8 cellular contexts compared by ENCODE assay signal in the genomic region with DNA sequence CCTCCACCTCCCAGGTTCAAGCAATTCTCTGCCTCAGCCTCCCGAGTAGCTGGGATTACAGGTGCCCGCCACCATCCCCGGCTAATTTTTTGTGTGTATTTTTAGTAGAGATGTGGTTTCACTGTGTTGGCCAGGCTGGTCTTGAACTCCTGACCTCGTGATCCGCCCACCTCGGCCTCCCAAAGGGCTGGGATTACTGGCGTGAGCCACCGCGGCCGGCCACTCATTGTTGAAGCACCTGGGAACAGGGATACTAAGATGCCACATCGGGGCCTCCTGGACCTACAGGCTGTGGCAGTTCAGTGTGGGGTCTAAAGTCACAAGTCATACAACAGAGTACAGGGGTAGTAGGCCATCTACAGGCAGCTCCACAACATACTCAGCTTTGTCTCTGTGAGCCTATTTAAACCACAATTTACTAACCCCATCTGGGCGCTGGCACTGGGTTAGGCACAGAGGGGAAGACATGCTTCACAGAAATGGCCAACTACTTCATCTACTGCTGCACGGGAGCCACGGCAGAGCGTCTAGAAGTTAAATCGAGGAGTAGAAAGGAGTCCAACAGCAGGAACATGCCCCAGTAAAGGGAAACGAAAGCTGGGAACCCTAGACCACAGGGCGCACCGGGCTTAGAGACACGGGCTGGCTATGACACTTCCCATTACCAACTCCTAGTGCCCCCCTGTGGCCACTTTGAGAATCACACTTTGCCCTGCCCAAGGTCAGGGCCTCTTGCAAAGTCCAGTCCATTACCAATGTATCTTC. TPM values are rescaled to one million over a fixed set of nuclear protein-coding genes. Genes with fewer than 3 reads are reported as not detected.
DNase-seq lines count a peak whose midpoint lies in the region; ATAC-seq and TF ChIP-seq lines count a peak whose summit lies in the region.

No MANE protein-coding gene starts in this region.

- TF ChIP-seq RAD21 in liver (IDR thresholded peaks at IDR 0.05), result peak; percentile 89 to 90

- H3K27me3 ChIP-seq in liver (ENCODE audit: control insufficient read depth in 4 of 4, insufficient read depth in 4 of 4, low read length in 3 of 4), result no peaks in the 10 kb centered on the region

- peaks cover 2 to 10% (median 6%) of the 10 kb centered on the region in 4 donors for H3K36me3 ChIP-seq in liver (ENCODE audit: control insufficient read depth in 4 of 4, insufficient read depth in 3 of 4, low read depth in 1 of 4, low read length in 3 of 4)

- peak overlapping the region; percentile 96 to 100 for H3K27ac ChIP-seq in coronary artery
- peak overlapping the region; percentile 69 to 93 for H3K27ac ChIP-seq in liver (ENCODE audit: low read depth in 1 of 2, low read length in 2 of 2)

- no peaks in the 10 kb centered on the region for H3K9me3 ChIP-seq in liver (ENCODE audit: control insufficient read depth in 4 of 4, low read length in 3 of 4)

- ATAC-seq in GM21737 (IDR thresholded peaks at IDR 0.05; ENCODE audit: unreplicated experiment) (peak; percentile 17), HG03039 (IDR thresholded peaks at IDR 0.05; ENCODE audit: unreplicated experiment) (no peak)

- peaks cover 6 to 56% (median 34%) of the 10 kb centered on the region in 4 donors for H3K4me1 ChIP-seq in liver (ENCODE audit: control insufficient read depth in 4 of 4, insufficient read depth in 4 of 4, low read length in 3 of 4)

- peak; percentile 87 for TF ChIP-seq CTCF in coronary artery (IDR thresholded peaks at IDR 0.05)
- TF ChIP-seq CTCF in liver (IDR thresholded peaks at IDR 0.05; ENCODE audit: low read depth, low read length, missing input control), result peak; percentile 98

- WGBS in liver, result 33% methylated on average over 20 of the region's 20 CpGs

- peak overlapping the region in 1 of 2 donors; percentile 29 for H3K9ac ChIP-seq in liver (ENCODE audit: low read depth in 1 of 2, low read length in 2 of 2)

- DNase-seq in AG08396 (ENCODE audit: low spot score) (peak; percentile 89), NCI-H526 (lab: John Stamatoyannopoulos, UW) (peak; percentile 61 to 83), coronary artery (ENCODE audit: low spot score) (peak; percentile 93)
- DNase-seq in activated CD4-positive, alpha-beta T cell treated with anti-CD3 and anti-CD28 coated beads for 48 hours, result peak; percentile 93
- peak; percentile 91 for DNase-seq in stimulated activated CD4-positive, alpha-beta T cell treated with anti-CD3 and anti-CD28 coated beads, Interleukin-4, amount 100 ng/mL, for 24 hours

- H3K4me3 ChIP-seq in coronary artery (peak overlapping the region; percentile 52), liver (ENCODE audit: low read depth in 1 of 3, low read length in 3 of 3) (no peak overlapping the region)

TF ChIP-seq in liver, 16 proteins besides CTCF, POLR2A, EP300 and RAD21:
- TF ChIP-seq YY1 (IDR thresholded peaks at IDR 0.05) (peak; percentile 61), HNF4G (IDR thresholded peaks at IDR 0.05) (peak; percentile 76), GABPA (IDR thresholded peaks at IDR 0.05 in 1 of 2, conservative IDR thresholded peaks at IDR 0.05 in 1 of 2) (no peak), SP1 (IDR thresholded peaks at IDR 0.05) (peak; percentile 78), RXRA (IDR thresholded peaks at IDR 0.05) (peak; percentile 77 to 87), NR2F2 (IDR thresholded peaks at IDR 0.05) (peak; percentile 93), FOXA1 (IDR thresholded peaks at IDR 0.05) (no peak), HNF4A (conservative IDR thresholded peaks at IDR 0.05) (peak; percentile 82 to 94), EGR1 (IDR thresholded peaks at IDR 0.05; ENCODE audit: low read depth in 2 of 2) (no peak), REST (IDR thresholded peaks at IDR 0.05) (no peak), ZBTB33 (IDR thresholded peaks at IDR 0.05) (no peak), FOXA2 (IDR thresholded peaks at IDR 0.05) (no peak), MAX (IDR thresholded peaks at IDR 0.05) (peak; percentile 32), JUND (IDR thresholded peaks at IDR 0.05) (peak in 1 of 2 donors; percentile 23), TAF1 (conservative IDR thresholded peaks at IDR 0.05) (peak; percentile 35)
- TF ChIP-seq, protein P1, sequence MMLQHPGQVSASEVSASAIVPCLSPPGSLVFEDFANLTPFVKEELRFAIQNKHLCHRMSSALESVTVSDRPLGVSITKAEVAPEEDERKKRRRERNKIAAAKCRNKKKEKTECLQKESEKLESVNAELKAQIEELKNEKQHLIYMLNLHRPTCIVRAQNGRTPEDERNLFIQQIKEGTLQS (IDR thresholded peaks at IDR 0.05), result no peak

RNA-seq across cellular contexts. Expression of gene VAMP2, which starts 4.3 kb away (rescaled TPM):
- total RNA-seq in liver, result 1 to 10 TPM; 4.2 to 9.0 TPM
- polyA plus RNA-seq in liver, result 10 to 100 TPM; 11.4 to 25.9 TPM

RNA-seq across cellular contexts. Expression of gene PER1, which starts 6.2 kb away (rescaled TPM):
- total RNA-seq in liver, result 10 to 100 TPM; 10.1 to 71.6 TPM
- 10 to 100 TPM; 24.9 to 34.6 TPM for polyA plus RNA-seq in liver

RNA-seq across cellular contexts. Expression of gene TMEM107, which starts 17.7 kb away (rescaled TPM):
- 1 to 10 TPM; 4.5 to 8.4 TPM for total RNA-seq in liver
- polyA plus RNA-seq in liver, result 1 to 10 TPM; 3.0 to 3.9 TPM

RNA-seq across cellular contexts. Expression of gene BORCS6, which starts 31.5 kb away (rescaled TPM):
- 1 to 10 TPM; 5.1 to 6.8 TPM for total RNA-seq in liver
- polyA plus RNA-seq in liver, result 1 to 10 TPM; 4.1 to 6.4 TPM

RNA-seq across cellular contexts. Expression of gene HES7, which starts 34.5 kb away (rescaled TPM):
- total RNA-seq in liver, result not detected
- not detected for polyA plus RNA-seq in liver
